28 cellular contexts compared by ENCODE assay signal in genomic region chr1:181453541-181454201, GRCh38. TPM values are rescaled to one million over a fixed set of nuclear protein-coding genes. Genes with fewer than 3 reads are reported as not detected.
"Had no signal": no experiment of that assay in that cellular context is flagged by ENCODE, and none has a peak within 500 bp of the region (broad histone marks: within the 10 kb centered on the region; RNA-seq: fewer than 3 reads in every experiment).

No MANE protein-coding gene starts in this region.

- H3K9me3 ChIP-seq: lower lobe of right lung, thoracic aorta, transverse colon, upper lobe of right lung, uterus had no signal

- H3K4me1 Mint-ChIP-seq: immature natural killer cell; naive B cell; stimulated activated memory B cell treated with anti-CD40 and anti-IgM and Interleukin-4, amounts not matched to agents 10 μg/mL and 1 μg/mL and 100 μg/mL, for 72 hours had no signal

- H3K27me3 ChIP-seq: dorsolateral prefrontal cortex, neural progenitor cell, transverse colon, upper lobe of right lung, uterus had no signal

- H3K27ac ChIP-seq: dorsolateral prefrontal cortex, esophagus squamous epithelium, heart right ventricle, lower lobe of right lung, neural progenitor cell, parathyroid adenoma, thoracic aorta, transverse colon, upper lobe of right lung, uterus had no signal

- ATAC-seq: heart right ventricle; left ventricle myocardium superior; lower lobe of right lung; sciatic nerve; stimulated activated memory B cell treated with anti-CD40 and anti-IgM and Interleukin-4, amounts not matched to agents 10 μg/mL and 1 μg/mL and 100 μg/mL, for 72 hours; stimulated activated naive CD8-positive, alpha-beta T cell treated with anti-CD3 and anti-CD28 coated beads, Interleukin-15, Interleukin-2, amounts not matched to agents 100 U/mL and 50 U/mL, for 24 hours; upper lobe of right lung had no signal

- DNase-seq: dorsolateral prefrontal cortex; effector CD4-positive, alpha-beta T cell; esophagus squamous epithelium; glutamatergic neuron; heart right ventricle; hypothalamus; immature natural killer cell; islet precursor cell; kidney glomerular epithelial cell; left ventricle myocardium superior; lower lobe of right lung; naive B cell; stimulated activated CD4-positive, alpha-beta T cell treated with anti-CD3 and anti-CD28 coated beads, Interleukin-2, amount 100 ng/mL, for 24 hours; stimulated activated CD4-positive, alpha-beta T cell treated with anti-CD3 and anti-CD28 coated beads, Interleukin-4, amount 100 ng/mL, for 24 hours; stimulated activated naive CD8-positive, alpha-beta T cell treated with anti-CD3 and anti-CD28 coated beads, Interleukin-15, Interleukin-2, amounts not matched to agents 100 U/mL and 50 U/mL, for 24 hours; substantia nigra; transverse colon; upper lobe of right lung; uterus had no signal

- FAIRE-seq: colon, endothelial cell of umbilical vein had no signal

- H3K36me3 ChIP-seq: esophagus squamous epithelium, heart right ventricle, lower lobe of right lung, neural progenitor cell, thoracic aorta, transverse colon, upper lobe of right lung, uterus had no signal

- H3K36me3 Mint-ChIP-seq: immature natural killer cell; naive B cell; natural killer cell treated with Interleukin-12 subunit alpha and Interleukin-12 subunit beta and Interleukin-15 and Interleukin-18, amount 100 ng/mL, for 72 hours; neural progenitor cell; stimulated activated memory B cell treated with anti-CD40 and anti-IgM and Interleukin-4, amounts not matched to agents 10 μg/mL and 1 μg/mL and 100 μg/mL, for 72 hours had no signal

- H3K27ac Mint-ChIP-seq: immature natural killer cell; naive B cell; natural killer cell treated with Interleukin-12 subunit alpha and Interleukin-12 subunit beta and Interleukin-15 and Interleukin-18, amount 100 ng/mL, for 72 hours; neural progenitor cell; progenitor cell of endocrine pancreas; stimulated activated memory B cell treated with anti-CD40 and anti-IgM and Interleukin-4, amounts not matched to agents 10 μg/mL and 1 μg/mL and 100 μg/mL, for 72 hours had no signal

- H3K79me2 ChIP-seq: parathyroid adenoma had no signal

- H3K4me2 ChIP-seq: neural progenitor cell had no signal

- H3K9ac ChIP-seq: neural progenitor cell, parathyroid adenoma had no signal

- H3K4me3 ChIP-seq: dorsolateral prefrontal cortex, esophagus squamous epithelium, heart right ventricle, lower lobe of right lung, neural progenitor cell, thoracic aorta, transverse colon, upper lobe of right lung, uterus had no signal

- H3K4me1 ChIP-seq: esophagus squamous epithelium, heart right ventricle, lower lobe of right lung, parathyroid adenoma, transverse colon, upper lobe of right lung, uterus had no signal

- H3K4me3 Mint-ChIP-seq: immature natural killer cell; naive B cell; natural killer cell treated with Interleukin-12 subunit alpha and Interleukin-12 subunit beta and Interleukin-15 and Interleukin-18, amount 100 ng/mL, for 72 hours; neural progenitor cell; stimulated activated memory B cell treated with anti-CD40 and anti-IgM and Interleukin-4, amounts not matched to agents 10 μg/mL and 1 μg/mL and 100 μg/mL, for 72 hours had no signal

- H2AFZ ChIP-seq: neural progenitor cell, parathyroid adenoma had no signal

RNA-seq across cellular contexts. Expression of gene CACNA1E, which starts 29.6 kb away (rescaled TPM):
- total RNA-seq: endothelial cell of umbilical vein, thoracic aorta had no signal
- polyA plus RNA-seq: endothelial cell of umbilical vein, immature natural killer cell had no signal
